In genomic region chr12:15404485-15404884, GRCh38 we compare ENCODE assay signal across 18 cellular contexts.
DNase-seq lines count a peak whose midpoint lies in the region; ATAC-seq and TF ChIP-seq lines count a peak whose summit lies in the region.
"Had no signal": no experiment of that assay in that cellular context is flagged by ENCODE, and none has a peak within 500 bp of the region (broad histone marks: within the 10 kb centered on the region; RNA-seq: fewer than 3 reads in every experiment).

No MANE protein-coding gene starts in this region.

- no peak overlapping the region for H3K27ac Mint-ChIP-seq in activated CD4-positive, alpha-beta T cell treated with anti-CD3 and anti-CD28 coated beads for 36 hours
- no peak overlapping the region for H3K27ac Mint-ChIP-seq in activated T-helper 17 cell treated with anti-CD3 and anti-CD28 coated beads, Interleukin-2, amount 50 U/mL, for 72 hours
- no peak overlapping the region for H3K27ac Mint-ChIP-seq in endothelial cell (ENCODE audit: unreplicated experiment)
- H3K27ac Mint-ChIP-seq: nephron progenitor cell had no signal

- H3K79me1 ChIP-seq in mesendoderm (ENCODE audit: low read length): no peaks in the 10 kb centered on the region

- TF ChIP-seq CTCF in fibroblast of the aortic adventitia (IDR thresholded peaks at IDR 0.05; ENCODE audit: insufficient read depth, low read length) (no peak), endothelial cell (IDR thresholded peaks at IDR 0.05; ENCODE audit: unreplicated experiment) (no peak)

- POLR2A ChIA-PET in activated CD4-positive, alpha-beta T cell treated with anti-CD3 and anti-CD28 coated beads for 36 hours (lab: Charles Lee): interaction anchor here (0.7 kb wide), 1 partner anchor 22 kb away, joined by 3 read pairs; no protein-coding TSS in a partner anchor

- DNase-seq in activated CD4-positive, alpha-beta T cell treated with anti-CD3 and anti-CD28 coated beads for 36 hours: no peak
- no peak for DNase-seq in activated CD4-positive, alpha-beta T cell treated with anti-CD3 and anti-CD28 coated beads for 1 hour
- DNase-seq in fibroblast of the aortic adventitia (ENCODE audit: low read depth) (peak; percentile 16), endothelial cell (ENCODE audit: low spot score) (no peak), mesendoderm (no peak)
- DNase-seq: 8988T; activated effector memory CD4-positive, alpha-beta T cell treated with anti-CD3 and anti-CD28 coated beads, Interleukin-2, amount 50 U/mL, for 16 hours; aorta; dorsolateral prefrontal cortex; esophagus squamous epithelium; NCI-H1694; NCI-H446; nephron progenitor cell had no signal

- H3K27me3 ChIP-seq in skeletal muscle satellite cell (ENCODE audit: control insufficient read depth, insufficient read depth, low read length): no peaks in the 10 kb centered on the region
- H3K27me3 ChIP-seq in mesendoderm (ENCODE audit: insufficient read depth, low read length, poor library complexity): no peaks in the 10 kb centered on the region
- H3K27me3 ChIP-seq: dorsolateral prefrontal cortex, esophagus squamous epithelium, right atrium auricular region had no signal

- H3K79me2 ChIP-seq in mesendoderm (ENCODE audit: control insufficient read depth, insufficient read depth, low read length): no peaks in the 10 kb centered on the region

- no peak overlapping the region for H3K4ac ChIP-seq in mesendoderm (ENCODE audit: low read depth, low read length)

- no peak overlapping the region for H2BK5ac ChIP-seq in mesendoderm (ENCODE audit: low read length)

- no peaks in the 10 kb centered on the region for H3K9me3 ChIP-seq in skeletal muscle satellite cell (replicated peaks; ENCODE audit: low read length)
- H3K9me3 ChIP-seq: esophagus squamous epithelium, right atrium auricular region had no signal

- H3K36me3 ChIP-seq in skeletal muscle satellite cell (ENCODE audit: insufficient read depth, low read length): no peaks in the 10 kb centered on the region
- H3K36me3 ChIP-seq in mesendoderm (ENCODE audit: control insufficient read depth, insufficient read depth, low read length): no peaks in the 10 kb centered on the region
- H3K36me3 ChIP-seq: esophagus squamous epithelium, right atrium auricular region had no signal

- H3K18ac ChIP-seq in mesendoderm (ENCODE audit: low read length): no peak overlapping the region

- no peaks in the 10 kb centered on the region for H3K9me3 Mint-ChIP-seq in activated CD4-positive, alpha-beta T cell treated with anti-CD3 and anti-CD28 coated beads for 36 hours (ENCODE audit: low read depth)
- no peaks in the 10 kb centered on the region for H3K9me3 Mint-ChIP-seq in activated T-helper 17 cell treated with anti-CD3 and anti-CD28 coated beads, Interleukin-2, amount 50 U/mL, for 72 hours
- H3K9me3 Mint-ChIP-seq in endothelial cell (ENCODE audit: unreplicated experiment): no peaks in the 10 kb centered on the region
- H3K9me3 Mint-ChIP-seq: nephron progenitor cell had no signal

- H2BK120ac ChIP-seq in mesendoderm (ENCODE audit: low read depth, low read length): no peak overlapping the region

- intact Hi-C loops in activated CD4-positive, alpha-beta T cell treated with anti-CD3 and anti-CD28 coated beads for 36 hours (cut with DNase I, micrococcal nuclease): no loop called here

- no peak overlapping the region for H3K9ac ChIP-seq in skeletal muscle satellite cell (ENCODE audit: low read depth, low read length)
- H3K9ac ChIP-seq in mesendoderm (ENCODE audit: low read length): no peak overlapping the region

- no peak overlapping the region for H2AK5ac ChIP-seq in mesendoderm (ENCODE audit: low read length)

- H3K27me3 Mint-ChIP-seq in activated CD4-positive, alpha-beta T cell treated with anti-CD3 and anti-CD28 coated beads for 36 hours: peaks cover 8% of the 10 kb centered on the region
- H3K27me3 Mint-ChIP-seq in activated T-helper 17 cell treated with anti-CD3 and anti-CD28 coated beads, Interleukin-2, amount 50 U/mL, for 72 hours: peaks cover 6% of the 10 kb centered on the region
- H3K27me3 Mint-ChIP-seq in endothelial cell (ENCODE audit: unreplicated experiment): no peaks in the 10 kb centered on the region

- no peaks in the 10 kb centered on the region for H3K36me3 Mint-ChIP-seq in activated CD4-positive, alpha-beta T cell treated with anti-CD3 and anti-CD28 coated beads for 36 hours (ENCODE audit: low read depth)
- H3K36me3 Mint-ChIP-seq in activated T-helper 17 cell treated with anti-CD3 and anti-CD28 coated beads, Interleukin-2, amount 50 U/mL, for 72 hours (ENCODE audit: low read depth): no peaks in the 10 kb centered on the region
- H3K36me3 Mint-ChIP-seq in endothelial cell (ENCODE audit: low read depth, unreplicated experiment): no peaks in the 10 kb centered on the region

- peak; percentile 42 for ATAC-seq in activated CD4-positive, alpha-beta T cell treated with anti-CD3 and anti-CD28 coated beads for 36 hours
- ATAC-seq in activated T-helper 17 cell treated with anti-CD3 and anti-CD28 coated beads, Interleukin-2, amount 50 U/mL, for 72 hours (replicated peaks): peak; percentile 32
- ATAC-seq in HG03432 (IDR thresholded peaks at IDR 0.05; ENCODE audit: unreplicated experiment): no peak

- H3K27ac ChIP-seq in mesendoderm (ENCODE audit: low read depth, low read length): no peak overlapping the region
- H3K27ac ChIP-seq: dorsolateral prefrontal cortex, esophagus squamous epithelium, right atrium auricular region had no signal

- peak overlapping the region; percentile 18 for H3K4me2 ChIP-seq in skeletal muscle satellite cell (ENCODE audit: low read length)
- H3K4me2 ChIP-seq in mesendoderm (ENCODE audit: low read length): no peak overlapping the region

- CTCF ChIA-PET in activated CD4-positive, alpha-beta T cell treated with anti-CD3 and anti-CD28 coated beads for 36 hours (lab: Charles Lee): no interaction called here

- H2BK15ac ChIP-seq in mesendoderm (replicated peaks; ENCODE audit: low read depth): no peak overlapping the region

- H3K23ac ChIP-seq in mesendoderm (ENCODE audit: low read length): no peak overlapping the region

- H4K5ac ChIP-seq in mesendoderm (ENCODE audit: low read length): no peak overlapping the region

- H3K4me3 ChIP-seq in fibroblast of the aortic adventitia (ENCODE audit: low read depth, low read length) (no peak overlapping the region), skeletal muscle satellite cell (ENCODE audit: low read length) (no peak overlapping the region), mesendoderm (ENCODE audit: low read length) (no peak overlapping the region)
- H3K4me3 ChIP-seq: dorsolateral prefrontal cortex, esophagus squamous epithelium, lung, right atrium auricular region had no signal

- peaks cover 4% of the 10 kb centered on the region for H3K4me1 Mint-ChIP-seq in activated CD4-positive, alpha-beta T cell treated with anti-CD3 and anti-CD28 coated beads for 36 hours
- H3K4me1 Mint-ChIP-seq in activated T-helper 17 cell treated with anti-CD3 and anti-CD28 coated beads, Interleukin-2, amount 50 U/mL, for 72 hours: no peaks in the 10 kb centered on the region
- no peaks in the 10 kb centered on the region for H3K4me1 Mint-ChIP-seq in endothelial cell (ENCODE audit: unreplicated experiment)
- H3K4me1 Mint-ChIP-seq: nephron progenitor cell had no signal

- no peak overlapping the region for H3K56ac ChIP-seq in mesendoderm (ENCODE audit: low read length)

- H3K4me3 Mint-ChIP-seq in activated CD4-positive, alpha-beta T cell treated with anti-CD3 and anti-CD28 coated beads for 36 hours: no peak overlapping the region
- H3K4me3 Mint-ChIP-seq in activated T-helper 17 cell treated with anti-CD3 and anti-CD28 coated beads, Interleukin-2, amount 50 U/mL, for 72 hours: no peak overlapping the region
- H3K4me3 Mint-ChIP-seq in endothelial cell (ENCODE audit: unreplicated experiment): no peak overlapping the region
- H3K4me3 Mint-ChIP-seq: nephron progenitor cell had no signal

- peaks cover 11% of the 10 kb centered on the region for H3K4me1 ChIP-seq in skeletal muscle satellite cell (ENCODE audit: control insufficient read depth, insufficient read depth, low read length)
- no peaks in the 10 kb centered on the region for H3K4me1 ChIP-seq in mesendoderm (ENCODE audit: control insufficient read depth, low read depth, low read length)
- H3K4me1 ChIP-seq: esophagus squamous epithelium, right atrium auricular region had no signal

- no CpG with 5 or more reads among the region's 1 CpG for WGBS in mesendoderm (ENCODE audit: extremely low coverage, insufficient coverage, low lambda C conversion rate)

- H4K8ac ChIP-seq in mesendoderm (ENCODE audit: low read depth, low read length): no peak overlapping the region
